Comparison of ENCODE assay signal across 21 cellular contexts in the genomic region with DNA sequence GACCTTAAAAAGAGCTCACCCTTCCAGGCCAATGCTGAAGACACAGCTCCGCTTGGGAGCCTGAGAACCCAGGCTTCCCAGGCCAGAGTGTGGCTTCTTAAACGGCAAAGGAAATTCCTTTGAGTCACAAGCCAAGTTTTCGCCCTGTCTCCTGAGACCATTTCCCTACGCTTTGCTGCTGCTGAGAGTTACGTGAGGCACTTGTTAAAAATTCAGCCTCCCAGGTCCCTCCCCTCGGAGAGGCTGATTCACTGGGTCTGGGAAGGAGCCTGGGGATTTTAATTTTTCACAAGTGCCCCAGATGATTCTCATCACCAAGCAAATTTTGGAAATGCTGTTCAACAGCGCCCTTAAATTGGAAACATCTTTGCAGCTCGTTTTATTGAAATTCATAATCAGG. TPM values are rescaled to one million over a fixed set of nuclear protein-coding genes. Genes with fewer than 3 reads are reported as not detected.
DNase-seq lines count a peak whose midpoint lies in the region; TF ChIP-seq lines count a peak whose summit lies in the region.
"Had no signal": no experiment of that assay in that cellular context is flagged by ENCODE, and none has a peak within 500 bp of the region (broad histone marks: within the 10 kb centered on the region; RNA-seq: fewer than 3 reads in every experiment).

No MANE protein-coding gene starts in this region.

- POLR2A ChIA-PET in BJ (lab: Charles Lee), result interaction anchor here (0.9 kb wide), 1 partner anchor 143 kb away, joined by 3 read pairs; no protein-coding TSS in a partner anchor

- TF ChIP-seq CTCF in BJ (IDR thresholded peaks at IDR 0.05; ENCODE audit: insufficient read depth, low read depth, low read length), result no peak
- TF ChIP-seq CTCF in fibroblast of villous mesenchyme (IDR thresholded peaks at IDR 0.05; ENCODE audit: insufficient read depth, low read depth, low read length), result no peak
- TF ChIP-seq CTCF in GM13976 (IDR thresholded peaks at IDR 0.05; ENCODE audit: borderline replicate concordance, control extremely low read depth, extremely low read depth, insufficient read depth, missing control alignments), result no peak

- DNase-seq in BJ (ENCODE audit: low read depth) (peak; percentile 62), fibroblast of villous mesenchyme (ENCODE audit: low read depth) (peak; percentile 30), GM13976 (ENCODE audit: low spot score) (no peak), NCI-H526 treated with DMSO at 0.1 percent for 48 hours (lab: John Stamatoyannopoulos, UW) (no peak), NCI-H2107 (lab: John Stamatoyannopoulos, UW) (no peak)
- DNase-seq in stimulated activated CD4-positive, alpha-beta T cell treated with anti-CD3 and anti-CD28 coated beads, Interleukin-4, amount 100 ng/mL, for 24 hours, result no peak
- DNase-seq: activated CD8-positive, alpha-beta memory T cell treated with anti-CD3 and anti-CD28 coated beads for 24 hours; activated gamma-delta T cell; AML-193; effector CD8-positive, alpha-beta T cell; immature natural killer cell; NCI-H1092; RPMI8226; stimulated activated CD4-positive, alpha-beta T cell treated with anti-CD3 and anti-CD28 coated beads, Interleukin-4, amount 100 ng/mL, for 1 hour; T-helper 1 cell; upper lobe of left lung had no signal

- H3K4me3 ChIP-seq in BJ (ENCODE audit: low read depth, low read length) (no peak overlapping the region), fibroblast of villous mesenchyme (ENCODE audit: low read depth, low read length) (no peak overlapping the region), skeletal muscle satellite cell (ENCODE audit: low read length) (no peak overlapping the region)
- H3K4me3 ChIP-seq: K562, upper lobe of left lung had no signal

- H3K9me3 ChIP-seq in skeletal muscle satellite cell (replicated peaks; ENCODE audit: low read length), result no peaks in the 10 kb centered on the region
- H3K9me3 ChIP-seq: upper lobe of left lung had no signal

- no peak overlapping the region for H3K9ac ChIP-seq in skeletal muscle satellite cell (ENCODE audit: low read depth, low read length)

- in situ Hi-C loops in GM13976 (cut with MboI; ENCODE audit: low sequenced_read_pairs, unreplicated experiment), result no loop called here

- no peaks in the 10 kb centered on the region for H3K27me3 ChIP-seq in BJ (ENCODE audit: control insufficient read depth, insufficient read depth, low read length)
- H3K27me3 ChIP-seq in skeletal muscle satellite cell (ENCODE audit: control insufficient read depth, insufficient read depth, low read length), result no peaks in the 10 kb centered on the region
- H3K27me3 ChIP-seq: upper lobe of left lung had no signal

- CTCF ChIA-PET in BJ (lab: Yijun Ruan, JAX), result interaction anchor here (0.8 to 8.5 kb wide), 6 partner anchors 11 to 291 kb away, joined by 3 to 61 read pairs (median 5); no protein-coding TSS in a partner anchor

- peak overlapping the region; percentile 13 for H3K27ac ChIP-seq in angular gyrus (ENCODE audit: low read depth, low read length)
- H3K27ac ChIP-seq: HL-60 had no signal

- H3K4me2 ChIP-seq in skeletal muscle satellite cell (ENCODE audit: low read length), result peak overlapping the region; percentile 30

- H3K36me3 ChIP-seq in BJ (ENCODE audit: control insufficient read depth, insufficient read depth, low read length), result peaks cover 2% of the 10 kb centered on the region
- peaks cover 53% of the 10 kb centered on the region for H3K36me3 ChIP-seq in skeletal muscle satellite cell (ENCODE audit: insufficient read depth, low read length)

- peaks cover 10% of the 10 kb centered on the region for H3K4me1 ChIP-seq in skeletal muscle satellite cell (ENCODE audit: control insufficient read depth, insufficient read depth, low read length)

RNA-seq across cellular contexts. Expression of a gene that starts 25.5 kb away (rescaled TPM):
- polyA plus RNA-seq in BJ (2011; rRNA removed), result not detected in 2 replicates
- not detected in 2 replicates for polyA minus RNA-seq in BJ (2011; rRNA and poly(A)+ RNA removed)
- total RNA-seq in fibroblast of villous mesenchyme, result not detected in 2 replicates
- total RNA-seq in skeletal muscle satellite cell (2012; rRNA removed), result not detected in 2 replicates
- total RNA-seq: mesenteric fat pad, upper lobe of left lung had no signal
- polyA plus RNA-seq: K562 had no signal

RNA-seq across cellular contexts. Expression of a gene that starts 47.9 kb away (rescaled TPM):
- polyA plus RNA-seq in BJ (2011; rRNA removed), result 11.5 and 18.3 TPM in 2 replicates
- polyA minus RNA-seq in BJ (2011; rRNA and poly(A)+ RNA removed), result 8.3 and 8.4 TPM in 2 replicates
- 19.3 and 41.0 TPM in 2 replicates for total RNA-seq in fibroblast of villous mesenchyme
- total RNA-seq in skeletal muscle satellite cell (2012; rRNA removed), result 16.0 and 20.8 TPM in 2 replicates

Comparison
In these comparisons a context has a peak if more than half of its experiments do, and no peak if none do; other contexts are left out.
1. DNase-seq: peak in BJ (single experiment) and fibroblast of villous mesenchyme (single experiment); none in GM13976 (single experiment), NCI-H526 treated with DMSO at 0.1 percent for 48 hours (single experiment), stimulated activated CD4-positive, alpha-beta T cell treated with anti-CD3 and anti-CD28 coated beads, Interleukin-4, amount 100 ng/mL, for 24 hours (single experiment) and NCI-H2107 (single experiment).